ENCODE assay signal across 8 cellular contexts in the genomic region with DNA sequence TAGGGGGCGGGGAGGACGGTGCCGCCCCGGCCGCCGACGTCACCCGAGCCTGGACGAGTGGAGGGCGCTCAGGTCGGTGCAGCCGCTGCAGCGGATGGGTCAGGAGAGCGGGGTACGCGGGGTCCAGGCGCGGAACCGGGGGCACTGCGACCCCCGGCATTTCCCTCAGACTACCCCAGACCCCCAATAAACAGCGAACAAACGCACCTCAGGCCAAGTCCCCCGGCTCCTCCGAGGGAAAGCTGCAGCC.
DNase-seq lines count a peak whose midpoint lies in the region; ATAC-seq and TF ChIP-seq lines count a peak whose summit lies in the region.

No MANE protein-coding gene starts in this region.

- TF ChIP-seq EP300 in sigmoid colon (IDR thresholded peaks at IDR 0.05), result no peak

- TF ChIP-seq CTCF in CD14-positive monocyte (IDR thresholded peaks at IDR 0.05), result no peak
- no peak for TF ChIP-seq CTCF in H9 (conservative IDR thresholded peaks at IDR 0.05)
- TF ChIP-seq CTCF in activated CD8-positive, alpha-beta T cell treated with anti-CD3 and anti-CD28 coated beads for 36 hours (IDR thresholded peaks at IDR 0.05), result no peak
- TF ChIP-seq CTCF in sigmoid colon (IDR thresholded peaks at IDR 0.05), result no peak

- H2AFZ ChIP-seq in H9 (ENCODE audit: low read length), result no peak overlapping the region

- H3K9ac ChIP-seq in H9 (ENCODE audit: extremely low read depth, insufficient read length, low read length), result no peak overlapping the region

- H3K4me2 ChIP-seq in H9 (ENCODE audit: insufficient read depth, insufficient read length, low read length), result peak overlapping the region; percentile 22

- H3K27ac Mint-ChIP-seq in CD14-positive monocyte (peak overlapping the region in 4 of 7 donors; percentile 35 to 86 (median 68)), H9 (no peak overlapping the region)
- peak overlapping the region; percentile 88 for H3K27ac Mint-ChIP-seq in activated CD8-positive, alpha-beta T cell treated with anti-CD3 and anti-CD28 coated beads for 36 hours

- H3K56ac ChIP-seq in H9 (ENCODE audit: insufficient read length, low read depth, low read length), result no peak overlapping the region

- H2BK120ac ChIP-seq in H9 (ENCODE audit: low read depth, low read length, poor library complexity, severe bottlenecking), result no peak overlapping the region

- H3K23ac ChIP-seq in H9 (ENCODE audit: insufficient read length, low read depth, low read length), result no peak overlapping the region

- no peak overlapping the region for H2AK5ac ChIP-seq in H9 (ENCODE audit: insufficient read length, low read length)

- peaks cover 11% of the 10 kb centered on the region for H3K23me2 ChIP-seq in H9 (ENCODE audit: insufficient read length, low read depth, low read length, poor library complexity, severe bottlenecking)

- H2BK15ac ChIP-seq in H9 (ENCODE audit: low read depth, low read length), result no peak overlapping the region

- peak overlapping the region; percentile 52 to 99 (median 84) for H3K4me3 ChIP-seq in sigmoid colon

- H3K18ac ChIP-seq in H9 (ENCODE audit: insufficient read length, low read depth, low read length), result no peak overlapping the region

- H3K27ac ChIP-seq in H9 (ENCODE audit: insufficient read length, low read depth, low read length), result no peak overlapping the region
- H3K27ac ChIP-seq in sigmoid colon, result peak overlapping the region; percentile 83 to 93 (median 92)

- H3K27me3 ChIP-seq in H9 (ENCODE audit: insufficient read depth, low read length), result no peaks in the 10 kb centered on the region; the same call in 1 of the 2 replicates
- H3K27me3 ChIP-seq in sigmoid colon, result no peaks in the 10 kb centered on the region

- CTCF ChIA-PET in activated CD8-positive, alpha-beta T cell treated with anti-CD3 and anti-CD28 coated beads for 36 hours (lab: Charles Lee), result interaction anchor here (1.3 to 6.1 kb wide), 7 partner anchors 11 to 153 kb away, joined by 3 to 118 read pairs (median 5); a partner anchor contains a TSS

- H3T11ph ChIP-seq in H9 (ENCODE audit: low read length), result no peak overlapping the region

- peak; percentile 21 for ATAC-seq in activated CD8-positive, alpha-beta T cell treated with anti-CD3 and anti-CD28 coated beads for 36 hours
- ATAC-seq in left cardiac atrium, result peak; percentile 63 to 68

- H3K79me2 ChIP-seq in H9 (ENCODE audit: insufficient read depth, low read length), result no peaks in the 10 kb centered on the region

- intact Hi-C loops in CD14-positive monocyte (cut with micrococcal nuclease) (loop anchor here (10.0 kb wide), 2 partner anchors 51 to 421 kb away; no protein-coding TSS in a partner anchor), left cardiac atrium (cut with DNase I) (no loop called here), sigmoid colon (cut with DNase I) (loop anchor here (2.0 to 10.0 kb wide), 5 partner anchors 27 to 481 kb away; a partner anchor contains a TSS)
- intact Hi-C loops in activated CD8-positive, alpha-beta T cell treated with anti-CD3 and anti-CD28 coated beads for 36 hours (cut with micrococcal nuclease), result no loop called here

- no CpG with 5 or more reads among the region's 25 CpGs for WGBS in H9 (ENCODE audit: extremely low coverage, insufficient read length, low lambda C conversion rate)
- 0 to 1% methylated on average over 25 of the region's 25 CpGs for WGBS in sigmoid colon, 2 donors

- no peaks in the 10 kb centered on the region for H4K20me1 ChIP-seq in H9 (ENCODE audit: control insufficient read depth, insufficient read depth, insufficient read length)

- H3K4ac ChIP-seq in H9 (ENCODE audit: low read depth, low read length), result no peak overlapping the region

- H3K4me3 Mint-ChIP-seq in CD14-positive monocyte (peak overlapping the region; percentile 93 to 95), H9 (peak overlapping the region; percentile 81 to 90)
- peak overlapping the region; percentile 94 for H3K4me3 Mint-ChIP-seq in activated CD8-positive, alpha-beta T cell treated with anti-CD3 and anti-CD28 coated beads for 36 hours

- H2BK12ac ChIP-seq in H9 (ENCODE audit: insufficient read length, low read depth, low read length), result no peak overlapping the region

- H3K4me1 Mint-ChIP-seq in CD14-positive monocyte (peaks cover 81% of the 10 kb centered on the region), H9 (peaks cover 11 to 14% of the 10 kb centered on the region in 2 experiments)
- H3K4me1 Mint-ChIP-seq in activated CD8-positive, alpha-beta T cell treated with anti-CD3 and anti-CD28 coated beads for 36 hours (ENCODE audit: low read depth), result peaks cover 50% of the 10 kb centered on the region

- H4K5ac ChIP-seq in H9 (ENCODE audit: insufficient read length, low read depth, low read length), result no peak overlapping the region

- no peak overlapping the region for H2BK5ac ChIP-seq in H9 (ENCODE audit: insufficient read length, low read length)

- no peak for DNase-seq in CD14-positive monocyte (ENCODE audit: low spot score)
- no peak for DNase-seq in H9
- DNase-seq in activated CD8-positive, alpha-beta T cell treated with anti-CD3 and anti-CD28 coated beads for 36 hours, result peak; percentile 43
- peak; percentile 67 for DNase-seq in left cardiac atrium
- peak; percentile 83 for DNase-seq in sigmoid colon
- no peak for DNase-seq in CD1c-positive myeloid dendritic cell (ENCODE audit: extremely low spot score)
- no peak for DNase-seq in GM19240 (ENCODE audit: insufficient read length, low spot score)
- no peak for DNase-seq in NCI-H69 (lab: John Stamatoyannopoulos, UW)

- H3K36me3 Mint-ChIP-seq in CD14-positive monocyte (peaks cover 69 to 72% of the 10 kb centered on the region in 2 donors), H9 (ENCODE audit: insufficient read depth in 1 of 3, low read depth in 3 of 3) (no peaks in the 10 kb centered on the region; a peak in 1 of 7 replicates)
- peaks cover 6% of the 10 kb centered on the region for H3K36me3 Mint-ChIP-seq in activated CD8-positive, alpha-beta T cell treated with anti-CD3 and anti-CD28 coated beads for 36 hours (ENCODE audit: low read depth)

- H3K4me1 ChIP-seq in H9 (ENCODE audit: insufficient read depth, low read length) (0 out of 2 replicates have a peak, but pooled peaks cover 3% of the 10 kb centered on the region), sigmoid colon (peaks cover 0 to 26% (median 15%) of the 10 kb centered on the region in 4 donors)

- POLR2A ChIA-PET in activated CD8-positive, alpha-beta T cell treated with anti-CD3 and anti-CD28 coated beads for 36 hours (lab: Charles Lee), result interaction anchor here (0.6 to 5.0 kb wide), 2 partner anchors 18 to 49 kb away, joined by 3 to 47 read pairs; no protein-coding TSS in a partner anchor

- no peak for TF ChIP-seq POLR2A in sigmoid colon (IDR thresholded peaks at IDR 0.05)

- H4K8ac ChIP-seq in H9 (replicated peaks; ENCODE audit: insufficient read length, low read depth, low read length), result no peak overlapping the region

- H3K9me3 ChIP-seq in H9 (ENCODE audit: control insufficient read depth, low read depth, low read length) (no peaks in the 10 kb centered on the region), sigmoid colon (no peaks in the 10 kb centered on the region)

- H3K79me1 ChIP-seq in H9 (ENCODE audit: insufficient read depth, low read depth, low read length, poor library complexity, severe bottlenecking), result no peaks in the 10 kb centered on the region

- no peak overlapping the region for H4K91ac ChIP-seq in H9 (ENCODE audit: insufficient read length, low read depth, low read length)

- H3K27me3 Mint-ChIP-seq in CD14-positive monocyte (ENCODE audit: low read depth in 3 of 3), result peaks cover 7 to 27% (median 23%) of the 10 kb centered on the region in 3 donors
- peaks cover 52% of the 10 kb centered on the region for H3K27me3 Mint-ChIP-seq in H9 (ENCODE audit: low read depth)
- H3K27me3 Mint-ChIP-seq in activated CD8-positive, alpha-beta T cell treated with anti-CD3 and anti-CD28 coated beads for 36 hours, result no peaks in the 10 kb centered on the region

- no peak overlapping the region for H3K14ac ChIP-seq in H9 (ENCODE audit: insufficient read depth, low read length)

- H3K9me3 Mint-ChIP-seq in CD14-positive monocyte (no peaks in the 10 kb centered on the region), H9 (no peaks in the 10 kb centered on the region)
- no peaks in the 10 kb centered on the region for H3K9me3 Mint-ChIP-seq in activated CD8-positive, alpha-beta T cell treated with anti-CD3 and anti-CD28 coated beads for 36 hours

- no peak overlapping the region for H2BK20ac ChIP-seq in H9 (ENCODE audit: low read depth, low read length, poor library complexity, severe bottlenecking)

- no peaks in the 10 kb centered on the region for H3K36me3 ChIP-seq in sigmoid colon

Comparison
In these comparisons a context has a peak if more than half of its experiments do, and no peak if none do; other contexts are left out.
1. DNase-seq: peak in activated CD8-positive, alpha-beta T cell treated with anti-CD3 and anti-CD28 coated beads for 36 hours (single experiment), left cardiac atrium (single experiment) and sigmoid colon (single experiment); none in CD14-positive monocyte (single experiment), H9 (single experiment), CD1c-positive myeloid dendritic cell (single experiment), GM19240 (single experiment) and NCI-H69 (single experiment).
2. H3K27ac Mint-ChIP-seq: peak in CD14-positive monocyte (4 of 7) and activated CD8-positive, alpha-beta T cell treated with anti-CD3 and anti-CD28 coated beads for 36 hours (single experiment); none in H9 (0 of 3).
3. intact Hi-C loops: an anchor here in CD14-positive monocyte (10.0 kb wide) and sigmoid colon (2.0 to 10.0 kb wide); none called in activated CD8-positive, alpha-beta T cell treated with anti-CD3 and anti-CD28 coated beads for 36 hours and left cardiac atrium.
4. Peak in every context shown above with its lines, with median percentiles within 50 percentile points of each other: H3K4me3 Mint-ChIP-seq.